ENCODE assay signal across 15 cellular contexts in the genomic region with DNA sequence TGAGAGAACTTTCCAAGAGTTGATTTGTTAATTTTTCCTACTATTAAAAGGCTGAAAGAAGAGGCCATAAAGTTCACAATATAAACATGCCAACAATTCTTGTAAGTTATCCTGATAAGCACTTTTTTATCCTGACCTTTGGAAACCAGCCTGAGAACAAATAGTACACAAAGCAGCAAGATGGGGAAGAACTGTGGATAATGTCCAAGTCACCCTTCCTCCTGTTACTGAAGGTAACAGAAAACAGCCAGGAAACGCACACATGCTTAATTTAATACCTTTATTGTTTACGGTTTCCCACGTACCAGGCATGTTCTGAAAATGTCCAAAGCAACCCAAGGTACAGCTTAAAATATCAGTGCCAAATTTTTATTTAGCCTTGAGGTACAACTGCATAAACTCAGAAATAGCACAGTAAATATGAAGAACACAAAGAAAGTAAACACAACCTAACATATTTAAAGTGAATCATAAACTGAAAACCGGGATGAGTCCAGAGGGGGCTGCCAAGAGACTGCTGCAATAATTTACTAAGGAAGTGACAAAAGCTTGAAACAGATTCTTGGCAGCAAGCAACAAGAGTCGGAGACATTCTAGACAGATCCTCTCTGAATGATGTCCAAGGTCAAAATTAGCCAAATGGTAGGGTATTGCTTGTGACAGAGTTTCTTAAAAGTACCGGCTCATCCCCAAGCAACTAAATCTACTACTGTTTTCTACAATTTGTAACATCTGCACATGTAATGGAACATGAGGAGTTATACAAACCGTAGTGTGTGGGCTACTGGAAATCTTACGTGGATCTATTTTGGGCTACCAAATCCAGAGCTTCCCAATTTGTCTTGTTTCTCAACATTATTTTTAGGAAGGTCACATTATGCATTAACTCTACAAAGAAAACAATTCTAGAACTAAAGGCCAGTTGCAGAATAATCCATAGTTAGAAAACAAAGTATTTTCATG.
DNase-seq lines count a peak whose midpoint lies in the region; TF ChIP-seq lines count a peak whose summit lies in the region.
"Had no signal": no experiment of that assay in that cellular context is flagged by ENCODE, and none has a peak within 500 bp of the region (broad histone marks: within the 10 kb centered on the region; RNA-seq: fewer than 3 reads in every experiment).

No MANE protein-coding gene starts in this region.

- no peak overlapping the region for H3K4me3 Mint-ChIP-seq in HFFc6
- H3K4me3 Mint-ChIP-seq: CD8-positive, alpha-beta memory T cell; T-helper 2 cell treated with Interferon-gamma antibody and Interleukin-4, amounts not matched to agents 5 μg/mL and 100 μg/mL, for 36 hours had no signal

- TF ChIP-seq CTCF in astrocyte of the spinal cord (IDR thresholded peaks at IDR 0.05; ENCODE audit: low read depth, low read length) (no peak), right atrium auricular region (IDR thresholded peaks at IDR 0.05) (no peak), HFFc6 (IDR thresholded peaks at IDR 0.05) (no peak)

- DNase-seq in GM04504 (ENCODE audit: low read depth) (peak; percentile 33), astrocyte of the spinal cord (ENCODE audit: low read depth, low spot score) (peak; percentile 33), right atrium auricular region (ENCODE audit: low spot score) (no peak), skeletal muscle cell (ENCODE audit: low read depth) (peak; percentile 47), NCI-H345 treated with DMSO at 0.1 percent for 48 hours (lab: John Stamatoyannopoulos, UW; ENCODE audit: unreplicated experiment) (no peak), HFFc6 (no peak), NCI-H2196 treated with DMSO at 0.1 percent for 48 hours (lab: John Stamatoyannopoulos, UW; ENCODE audit: unreplicated experiment) (no peak)
- DNase-seq in stimulated activated CD8-positive, alpha-beta memory T cell treated with anti-CD3 and anti-CD28 coated beads, Interleukin-4, amount 100 ng/mL, for 48 hours = no peak
- DNase-seq: activated CD8-positive, alpha-beta memory T cell treated with anti-CD3 and anti-CD28 coated beads, Interleukin-2, amount 50 U/mL, for 4 hours; CD8-positive, alpha-beta memory T cell; glutamatergic neuron; Kasumi-1; NCI-H526 treated with DMSO at 0.1 percent for 48 hours had no signal

- H3K27ac Mint-ChIP-seq in HFFc6 = no peak overlapping the region; the same call in 1 of the 2 replicates
- H3K27ac Mint-ChIP-seq: CD8-positive, alpha-beta memory T cell; T-helper 2 cell treated with Interferon-gamma antibody and Interleukin-4, amounts not matched to agents 5 μg/mL and 100 μg/mL, for 36 hours had no signal

- no peaks in the 10 kb centered on the region; the same call in 1 of the 2 replicates for H3K27me3 Mint-ChIP-seq in HFFc6 (ENCODE audit: insufficient read depth)

- peaks cover 0 to 46% of the 10 kb centered on the region in 2 donors for H3K4me1 ChIP-seq in right atrium auricular region

- H3K4me3 ChIP-seq in astrocyte of the spinal cord (ENCODE audit: low read depth, low read length) (no peak overlapping the region), right atrium auricular region (no peak overlapping the region), skeletal muscle cell (ENCODE audit: low read depth, low read length) (no peak overlapping the region)

- in situ Hi-C loops in astrocyte of the spinal cord (cut with HindIII; ENCODE audit: low sequenced_read_pairs) = no loop called here

- H3K4me1 Mint-ChIP-seq in HFFc6 (ENCODE audit: low read depth) = peaks cover 34% of the 10 kb centered on the region
- H3K4me1 Mint-ChIP-seq: CD8-positive, alpha-beta memory T cell had no signal

- H3K36me3 Mint-ChIP-seq in HFFc6 (ENCODE audit: low read depth) = no peaks in the 10 kb centered on the region

- no peaks in the 10 kb centered on the region for H3K27me3 ChIP-seq in right atrium auricular region
- H3K27me3 ChIP-seq: neutrophil had no signal

- no peaks in the 10 kb centered on the region for H3K9me3 ChIP-seq in right atrium auricular region
- H3K9me3 ChIP-seq: neutrophil had no signal

- peaks cover 12% of the 10 kb centered on the region for H3K36me3 ChIP-seq in right atrium auricular region

- peak overlapping the region; percentile 46 to 84 for H3K27ac ChIP-seq in right atrium auricular region
- H3K27ac ChIP-seq: neutrophil had no signal

- no peaks in the 10 kb centered on the region for H3K9me3 Mint-ChIP-seq in HFFc6
- H3K9me3 Mint-ChIP-seq: CD8-positive, alpha-beta memory T cell; T-helper 2 cell treated with Interferon-gamma antibody and Interleukin-4, amounts not matched to agents 5 μg/mL and 100 μg/mL, for 36 hours had no signal

Comparison
In these comparisons a context has a peak if more than half of its experiments do, and no peak if none do; other contexts are left out.
1. DNase-seq: peak in GM04504 (single experiment), astrocyte of the spinal cord (single experiment) and skeletal muscle cell (single experiment); none in right atrium auricular region (single experiment), stimulated activated CD8-positive, alpha-beta memory T cell treated with anti-CD3 and anti-CD28 coated beads, Interleukin-4, amount 100 ng/mL, for 48 hours (single experiment), NCI-H345 treated with DMSO at 0.1 percent for 48 hours (single experiment), HFFc6 (single experiment) and NCI-H2196 treated with DMSO at 0.1 percent for 48 hours (single experiment).